Comparison of ENCODE assay signal across 12 cellular contexts in the genomic region with DNA sequence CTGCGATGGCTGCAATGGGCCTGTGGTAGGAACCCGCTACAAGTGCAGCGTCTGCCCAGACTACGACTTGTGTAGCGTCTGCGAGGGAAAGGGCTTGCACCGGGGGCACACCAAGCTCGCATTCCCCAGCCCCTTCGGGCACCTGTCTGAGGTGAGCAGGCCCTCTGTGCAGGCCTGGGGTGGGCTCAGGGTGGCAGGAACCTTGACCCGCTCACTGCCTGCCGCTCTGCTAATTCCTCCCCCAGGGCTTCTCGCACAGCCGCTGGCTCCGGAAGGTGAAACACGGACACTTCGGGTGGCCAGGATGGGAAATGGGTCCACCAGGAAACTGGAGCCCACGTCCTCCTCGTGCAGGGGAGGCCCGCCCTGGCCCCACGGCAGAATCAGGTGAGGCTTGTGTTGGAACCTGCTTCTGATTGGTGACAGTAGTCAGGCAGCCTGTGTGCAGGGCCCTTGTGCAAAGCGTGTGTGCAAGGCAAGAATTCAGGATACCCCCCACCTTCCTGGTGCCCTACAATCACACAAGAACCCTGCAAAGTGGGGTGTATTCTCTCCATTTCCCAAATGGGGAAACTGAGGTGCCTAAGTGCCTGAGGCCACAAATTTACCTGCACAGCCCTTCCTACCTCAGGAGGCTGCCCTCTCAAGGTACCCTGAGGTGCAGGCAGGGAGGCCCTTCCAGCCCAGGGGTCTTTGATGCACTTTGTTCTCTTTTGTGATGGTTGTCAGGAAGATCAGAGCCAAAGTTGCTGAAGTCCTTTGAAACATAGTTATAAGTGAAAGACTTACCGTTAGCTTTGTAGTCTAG. TPM values are rescaled to one million over a fixed set of nuclear protein-coding genes. Genes with fewer than 3 reads are reported as not detected.
DNase-seq lines count a peak whose midpoint lies in the region; ATAC-seq and TF ChIP-seq lines count a peak whose summit lies in the region.
"Had no signal": no experiment of that assay in that cellular context is flagged by ENCODE, and none has a peak within 500 bp of the region (broad histone marks: within the 10 kb centered on the region; RNA-seq: fewer than 3 reads in every experiment).

No MANE protein-coding gene starts in this region.

- peaks cover 34% of the 10 kb centered on the region for H3K9me1 ChIP-seq in IMR-90 (ENCODE audit: insufficient read depth, low read length)

- intact Hi-C loops in IMR-90 (cut with micrococcal nuclease): loop anchor here (5.0 kb wide), 1 partner anchor 202 kb away; the partner anchor contains the start of gene HNRNPH1
- intact Hi-C loops in activated CD4-positive, alpha-beta memory T cell treated with anti-CD3 and anti-CD28 coated beads for 36 hours (cut with micrococcal nuclease): no loop called here

- peaks cover 31% of the 10 kb centered on the region for H3K4me1 ChIP-seq in IMR-90 (ENCODE audit: control insufficient read depth, insufficient read depth, low read length)

- TF ChIP-seq POLR2A in IMR-90 (IDR thresholded peaks at IDR 0.05; ENCODE audit: low read depth, low read length): no peak; the same call in 1 of the 2 replicates

- no peak overlapping the region for H3K9ac ChIP-seq in IMR-90 (ENCODE audit: low read depth, low read length)

- H2BK120ac ChIP-seq in IMR-90 (ENCODE audit: low read depth, low read length): no peak overlapping the region

- WGBS in IMR-90 (ENCODE audit: extremely low coverage in 2 of 2, insufficient read length in 1 of 2), 2 experiments: 100% methylated on average over 10 of the region's 22 CpGs; no CpG with 5 or more reads in 1 of the 2 experiments

- peaks cover 59% of the 10 kb centered on the region for H3K4me1 Mint-ChIP-seq in chondrocyte (ENCODE audit: low read depth)
- peaks cover 43% of the 10 kb centered on the region for H3K4me1 Mint-ChIP-seq in progenitor cell of endocrine pancreas (ENCODE audit: low read depth)
- peaks cover 51% of the 10 kb centered on the region for H3K4me1 Mint-ChIP-seq in activated CD4-positive, alpha-beta memory T cell treated with anti-CD3 and anti-CD28 coated beads for 36 hours (ENCODE audit: low read depth)

- H4K91ac ChIP-seq in IMR-90 (ENCODE audit: insufficient read depth, low read depth, low read length): no peak overlapping the region

- H2BK5ac ChIP-seq in IMR-90 (ENCODE audit: low read depth, low read length, poor library complexity, severe bottlenecking): no peak overlapping the region

- H3K27ac Mint-ChIP-seq in chondrocyte (ENCODE audit: unreplicated experiment) (peak overlapping the region; percentile 33), progenitor cell of endocrine pancreas (peak overlapping the region; percentile 83)
- no peak overlapping the region for H3K27ac Mint-ChIP-seq in activated CD4-positive, alpha-beta memory T cell treated with anti-CD3 and anti-CD28 coated beads for 36 hours

- no peaks in the 10 kb centered on the region for H3K9me3 ChIP-seq in IMR-90 (ENCODE audit: control insufficient read depth, insufficient read depth, low read length)

- H3K27me3 ChIP-seq in IMR-90 (ENCODE audit: control insufficient read depth, insufficient read depth, low read length): no peaks in the 10 kb centered on the region

- H3K23ac ChIP-seq in IMR-90 (ENCODE audit: low read depth, low read length): peak overlapping the region; percentile 24; the same call in 1 of the 2 replicates

- peaks cover 62% of the 10 kb centered on the region for H3K36me3 ChIP-seq in IMR-90 (ENCODE audit: control insufficient read depth, insufficient read depth, low read length)

- H3K14ac ChIP-seq in IMR-90 (replicated peaks; ENCODE audit: low read depth, low read length): 0 out of 2 replicates have a peak overlapping the region, but pooled peaks have one; percentile 12

- CTCF ChIA-PET in IMR-90 (lab: Yijun Ruan, JAX): no interaction called here
- CTCF ChIA-PET in activated CD4-positive, alpha-beta memory T cell treated with anti-CD3 and anti-CD28 coated beads for 36 hours (lab: Charles Lee): no interaction called here

- no peak overlapping the region for H3K18ac ChIP-seq in IMR-90 (ENCODE audit: low read depth, low read length)

- peak overlapping the region; percentile 1; the same call in 1 of the 2 replicates for H3K4me2 ChIP-seq in IMR-90 (ENCODE audit: low read depth, low read length)

- H4K8ac ChIP-seq in IMR-90 (ENCODE audit: low read depth in 2 of 2, low read length in 2 of 2): no peak overlapping the region

- H3K79me1 ChIP-seq in IMR-90 (ENCODE audit: low read depth in 1 of 2, low read length in 2 of 2): peaks cover 24 to 78% of the 10 kb centered on the region in 2 experiments

- no peak overlapping the region for H2AK5ac ChIP-seq in IMR-90 (ENCODE audit: low read depth, low read length)

- H3K27me3 Mint-ChIP-seq in chondrocyte (ENCODE audit: low read depth) (no peaks in the 10 kb centered on the region), progenitor cell of endocrine pancreas (no peaks in the 10 kb centered on the region)
- no peaks in the 10 kb centered on the region for H3K27me3 Mint-ChIP-seq in activated CD4-positive, alpha-beta memory T cell treated with anti-CD3 and anti-CD28 coated beads for 36 hours

- BruUV-seq in IMR-90 (replicated peaks; lab: Mats Ljungman, UMichigan): no TSS peak

- H2BK20ac ChIP-seq in IMR-90 (ENCODE audit: low read depth, low read length): no peak overlapping the region

- H2BK15ac ChIP-seq in IMR-90 (ENCODE audit: low read depth, low read length): no peak overlapping the region

- H3K27ac ChIP-seq in IMR-90 (ENCODE audit: insufficient read depth, low read length): no peak overlapping the region

- H3K4me3 ChIP-seq in IMR-90 (ENCODE audit: insufficient read depth, low read depth, low read length): no peak overlapping the region

- no peak overlapping the region for H3K56ac ChIP-seq in IMR-90 (ENCODE audit: extremely low read depth, insufficient read depth, low read length)

- POLR2A ChIA-PET in IMR-90 (lab: Charles Lee; ENCODE audit: unreplicated experiment): no interaction called here
- POLR2A ChIA-PET in activated CD4-positive, alpha-beta memory T cell treated with anti-CD3 and anti-CD28 coated beads for 36 hours (lab: Charles Lee): no interaction called here

- no peak overlapping the region for H3K4ac ChIP-seq in IMR-90 (ENCODE audit: low read depth, low read length)

- H3K9me3 Mint-ChIP-seq in chondrocyte (ENCODE audit: low read depth): no peaks in the 10 kb centered on the region
- H3K9me3 Mint-ChIP-seq in progenitor cell of endocrine pancreas (ENCODE audit: low read depth): no peaks in the 10 kb centered on the region
- no peaks in the 10 kb centered on the region for H3K9me3 Mint-ChIP-seq in activated CD4-positive, alpha-beta memory T cell treated with anti-CD3 and anti-CD28 coated beads for 36 hours

- peak overlapping the region; percentile 40 for H2AK9ac ChIP-seq in IMR-90 (replicated peaks; ENCODE audit: low read depth, low read length, poor library complexity)

- in situ Hi-C loops in IMR-90 (cut with MboI; ENCODE audit: low sequenced_read_pairs): no loop called here

- ATAC-seq in IMR-90 (ENCODE audit: low read depth) (no peak), HG03159 (IDR thresholded peaks at IDR 0.05; ENCODE audit: unreplicated experiment) (no peak), HG03280 (IDR thresholded peaks at IDR 0.05; ENCODE audit: unreplicated experiment) (no peak)
- ATAC-seq: stimulated activated naive CD8-positive, alpha-beta T cell treated with anti-CD3 and anti-CD28 coated beads, Interleukin-15, Interleukin-2, amounts not matched to agents 100 U/mL and 50 U/mL, for 24 hours had no signal

- H3K4me3 Mint-ChIP-seq in chondrocyte (ENCODE audit: unreplicated experiment) (no peak overlapping the region), progenitor cell of endocrine pancreas (ENCODE audit: low read depth) (peak overlapping the region; percentile 61)
- no peak overlapping the region for H3K4me3 Mint-ChIP-seq in activated CD4-positive, alpha-beta memory T cell treated with anti-CD3 and anti-CD28 coated beads for 36 hours

- H4K20me1 ChIP-seq in IMR-90 (ENCODE audit: insufficient read depth, low read length): peaks cover 81% of the 10 kb centered on the region

- TF ChIP-seq CTCF in IMR-90 (conservative IDR thresholded peaks at IDR 0.05; ENCODE audit: low read depth, low read length) (no peak), chondrocyte (IDR thresholded peaks at IDR 0.05) (no peak), progenitor cell of endocrine pancreas (IDR thresholded peaks at IDR 0.05; ENCODE audit: unreplicated experiment) (no peak)

- H4K5ac ChIP-seq in IMR-90 (ENCODE audit: low read depth, low read length): no peak overlapping the region

- H3K36me3 Mint-ChIP-seq in chondrocyte (ENCODE audit: low read depth): peaks cover 34% of the 10 kb centered on the region
- peaks cover 44% of the 10 kb centered on the region for H3K36me3 Mint-ChIP-seq in progenitor cell of endocrine pancreas (ENCODE audit: insufficient read depth)
- peaks cover 52% of the 10 kb centered on the region for H3K36me3 Mint-ChIP-seq in activated CD4-positive, alpha-beta memory T cell treated with anti-CD3 and anti-CD28 coated beads for 36 hours

- no peak overlapping the region for H2AFZ ChIP-seq in IMR-90 (replicated peaks; ENCODE audit: low read length, poor library complexity)

- TF ChIP-seq RAD21 in IMR-90 (IDR thresholded peaks at IDR 0.05; ENCODE audit: low read length): no peak

- DNase-seq in IMR-90: no peak
- peak; percentile 28 for DNase-seq in chondrocyte (ENCODE audit: low spot score)
- no peak for DNase-seq in progenitor cell of endocrine pancreas (ENCODE audit: low spot score, unreplicated experiment)
- no peak for DNase-seq in activated CD4-positive, alpha-beta memory T cell treated with anti-CD3 and anti-CD28 coated beads for 36 hours
- DNase-seq: cortex of kidney; DMS 273 treated with DMSO at 0.1 percent for 48 hours; hippocampal formation; NCI-H2029; stimulated activated naive CD8-positive, alpha-beta T cell treated with anti-CD3 and anti-CD28 coated beads, Interleukin-15, Interleukin-2, amounts not matched to agents 100 U/mL and 50 U/mL, for 24 hours; T1000 had no signal

- dilution Hi-C loops in IMR-90 (cut with HindIII; ENCODE audit: low sequenced_read_pairs, unreplicated experiment): no loop called here

RNA-seq across cellular contexts. Expression of gene SQSTM1, which starts 3.4 kb away (rescaled TPM):
- total RNA-seq in IMR-90 (2012; rRNA removed) (168 and 184 TPM in 2 replicates), chondrocyte (219 to 297 TPM (median 296 TPM) in 3 replicates), progenitor cell of endocrine pancreas (113 and 139 TPM in 2 replicates)
- polyA plus RNA-seq in IMR-90 (2012; rRNA removed): 152 and 201 TPM in 2 replicates
- polyA plus RNA-seq in IMR-90 (2012; cell fraction: cytosol; rRNA removed): 153 and 219 TPM in 2 replicates
- 377 and 407 TPM in 2 replicates for polyA plus RNA-seq in IMR-90 (2012; cell fraction: nucleus; rRNA removed; ENCODE audit: low replicate concordance)
- total RNA-seq in activated CD4-positive, alpha-beta memory T cell treated with anti-CD3 and anti-CD28 coated beads for 36 hours: 100 to 1,000 TPM; 127 to 130 TPM

RNA-seq across cellular contexts. Expression of gene MGAT4B, which starts 17.5 kb away (rescaled TPM):
- total RNA-seq in IMR-90 (2012; rRNA removed): 53.9 and 73.7 TPM in 2 replicates
- polyA plus RNA-seq in IMR-90 (2012; rRNA removed): 155 and 164 TPM in 2 replicates
- 148 and 266 TPM in 2 replicates for polyA plus RNA-seq in IMR-90 (2012; cell fraction: cytosol; rRNA removed)
- polyA plus RNA-seq in IMR-90 (2012; cell fraction: nucleus; rRNA removed; ENCODE audit: low replicate concordance): 388 and 999 TPM in 2 replicates
- 135 to 144 TPM (median 142 TPM) in 3 replicates for total RNA-seq in chondrocyte
- total RNA-seq in progenitor cell of endocrine pancreas: 159 and 171 TPM in 2 replicates
- 10 to 100 TPM; 95.8 to 96.8 TPM for total RNA-seq in activated CD4-positive, alpha-beta memory T cell treated with anti-CD3 and anti-CD28 coated beads for 36 hours

RNA-seq across cellular contexts. Expression of gene LTC4S, which starts 30.4 kb away (rescaled TPM):
- total RNA-seq in IMR-90 (2012; rRNA removed) (not detected in 2 replicates), chondrocyte (1.2 to 1.7 TPM (median 1.3 TPM) in 3 replicates), progenitor cell of endocrine pancreas (5.5 and 6.9 TPM in 2 replicates)
- 0.72 and 1.9 TPM in 2 replicates for polyA plus RNA-seq in IMR-90 (2012; rRNA removed)
- polyA plus RNA-seq in IMR-90 (2012; cell fraction: cytosol; rRNA removed): 1.3 and 3.2 TPM in 2 replicates
- 2.3 and 12.6 TPM in 2 replicates for polyA plus RNA-seq in IMR-90 (2012; cell fraction: nucleus; rRNA removed; ENCODE audit: low replicate concordance)
- total RNA-seq in activated CD4-positive, alpha-beta memory T cell treated with anti-CD3 and anti-CD28 coated beads for 36 hours: 1 to 10 TPM in 1 of 2 experiments, under 1 TPM in 1; 0.48 to 1.1 TPM

RNA-seq across cellular contexts. Expression of gene MRNIP, which starts 34.5 kb away (rescaled TPM):
- 6.6 and 7.2 TPM in 2 replicates for total RNA-seq in IMR-90 (2012; rRNA removed)
- 20.3 and 24.7 TPM in 2 replicates for polyA plus RNA-seq in IMR-90 (2012; rRNA removed)
- polyA plus RNA-seq in IMR-90 (2012; cell fraction: cytosol; rRNA removed): 9.9 and 11.2 TPM in 2 replicates
- polyA plus RNA-seq in IMR-90 (2012; cell fraction: nucleus; rRNA removed; ENCODE audit: low replicate concordance): 140 and 168 TPM in 2 replicates
- total RNA-seq in chondrocyte: 13.4 to 20.0 TPM (median 16.4 TPM) in 3 replicates
- total RNA-seq in progenitor cell of endocrine pancreas: 61.4 and 63.4 TPM in 2 replicates
- 10 to 100 TPM; 19.8 to 24.9 TPM for total RNA-seq in activated CD4-positive, alpha-beta memory T cell treated with anti-CD3 and anti-CD28 coated beads for 36 hours
